Comparison of ENCODE assay signal across 24 cellular contexts in the genomic region with DNA sequence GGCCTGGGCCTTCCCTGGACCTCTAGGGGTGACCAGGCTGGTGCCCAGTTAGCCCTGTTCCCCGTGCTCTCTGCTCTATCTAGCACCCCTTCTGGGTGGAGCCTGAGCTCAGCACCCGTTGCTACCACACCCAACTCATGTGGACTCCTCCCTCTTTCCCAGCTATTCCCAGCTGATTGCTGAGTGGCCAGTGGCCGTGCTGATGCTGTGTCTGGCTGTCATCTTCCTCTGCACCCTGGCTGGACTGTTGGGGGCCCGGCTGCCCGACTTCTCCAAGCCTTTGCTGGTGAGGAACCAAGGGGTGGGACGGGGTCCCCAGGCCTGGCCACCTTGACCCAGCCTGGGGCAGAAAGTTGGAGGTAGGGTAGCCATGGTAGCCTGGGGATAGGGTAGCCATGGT. TPM values are rescaled to one million over a fixed set of nuclear protein-coding genes. Genes with fewer than 3 reads are reported as not detected.
DNase-seq lines count a peak whose midpoint lies in the region; ATAC-seq, FAIRE-seq and TF ChIP-seq lines count a peak whose summit lies in the region.
"Had no signal": no experiment of that assay in that cellular context is flagged by ENCODE, and none has a peak within 500 bp of the region (broad histone marks: within the 10 kb centered on the region; RNA-seq: fewer than 3 reads in every experiment).

No MANE protein-coding gene starts in this region.

- in situ Hi-C loops in K562 (cut with MboI): no loop called here

- FAIRE-seq in GM12891 (lab: Jason Lieb, UNC) (peak; percentile 13), K562 (lab: Jason Lieb, UNC) (peak; percentile 32)
- FAIRE-seq: A549, GM19239, HepG2 had no signal

- no peaks in the 10 kb centered on the region for H3K9me3 Mint-ChIP-seq in activated CD4-positive, alpha-beta memory T cell treated with anti-CD3 and anti-CD28 coated beads, Interleukin-2, amount 10 ng/mL, durations not matched to agents 7 days and 5 days
- H3K9me3 Mint-ChIP-seq: CD4-positive, alpha-beta T cell; HFFc6; IgD-negative memory B cell had no signal

- H3K27me3 ChIP-seq in K562 (ENCODE audit: control insufficient read depth in 2 of 2, insufficient read depth in 2 of 2, low read length in 2 of 2) (peaks cover 0 to 10% of the 10 kb centered on the region in 2 experiments; a peak in 2 of 5 replicates), upper lobe of right lung (no peaks in the 10 kb centered on the region), right atrium auricular region (no peaks in the 10 kb centered on the region)

- H3K36me3 ChIP-seq in K562 (ENCODE audit: control insufficient read depth, insufficient read depth, low read length) (no peaks in the 10 kb centered on the region), mucosa of descending colon (ENCODE audit: low read depth) (no peaks in the 10 kb centered on the region), upper lobe of right lung (no peaks in the 10 kb centered on the region), right atrium auricular region (no peaks in the 10 kb centered on the region)

- no peak overlapping the region for H3K4me2 ChIP-seq in K562 (ENCODE audit: insufficient read depth, low read length)
- H3K4me2 ChIP-seq: A549 had no signal

- no peak overlapping the region for H3K27ac Mint-ChIP-seq in activated CD4-positive, alpha-beta memory T cell treated with anti-CD3 and anti-CD28 coated beads, Interleukin-2, amount 10 ng/mL, durations not matched to agents 7 days and 5 days
- H3K27ac Mint-ChIP-seq: CD4-positive, alpha-beta T cell; HFFc6; IgD-negative memory B cell had no signal

- no peaks in the 10 kb centered on the region for H3K79me2 ChIP-seq in K562 (ENCODE audit: control insufficient read depth, insufficient read depth, low read length)

- CTCF ChIA-PET in K562 (lab: Yijun Ruan, JAX; ENCODE audit: low intra/inter-chr PET ratio): no interaction called here
- CTCF ChIA-PET in activated CD4-positive, alpha-beta memory T cell treated with anti-CD3 and anti-CD28 coated beads, Interleukin-2, amount 10 ng/mL, durations not matched to agents 7 days and 5 days (lab: Charles Lee): interaction anchor here (1.3 to 2.6 kb wide), 3 partner anchors 20 to 76 kb away, joined by 3 to 12 read pairs (median 5); a partner anchor contains a TSS

- H3K9me1 ChIP-seq in K562 (ENCODE audit: control insufficient read depth, insufficient read depth, low read length): no peaks in the 10 kb centered on the region

- BruUV-seq in K562 (replicated peaks; lab: Mats Ljungman, UMichigan): no TSS peak

- H3K9ac ChIP-seq in K562 (ENCODE audit: insufficient read depth in 1 of 2, low read depth in 2 of 2, low read length in 2 of 2): no peak overlapping the region
- H3K9ac ChIP-seq: GM23248 had no signal

- no peak overlapping the region for H3K27ac ChIP-seq in K562 (ENCODE audit: extremely low read depth, low read depth, low read length)
- H3K27ac ChIP-seq in upper lobe of right lung: no peak overlapping the region
- H3K27ac ChIP-seq in right atrium auricular region: no peak overlapping the region
- H3K27ac ChIP-seq: 22Rv1, A549, C4-2B, GM23248 had no signal

- WGBS in K562 (ENCODE audit: insufficient coverage, low coverage, missing lambda C conversion rate): 2% methylated on average over 5 of the region's 6 CpGs

- H3K27me3 Mint-ChIP-seq in activated CD4-positive, alpha-beta memory T cell treated with anti-CD3 and anti-CD28 coated beads, Interleukin-2, amount 10 ng/mL, durations not matched to agents 7 days and 5 days: no peaks in the 10 kb centered on the region
- H3K27me3 Mint-ChIP-seq: CD4-positive, alpha-beta T cell; IgD-negative memory B cell had no signal

- no peak for TF ChIP-seq RAD21 in K562 (CRISPR knock-in tag; conservative IDR thresholded peaks at IDR 0.05 in 1 of 2, IDR thresholded peaks at IDR 0.05 in 1 of 2)

- no peak overlapping the region for H2AFZ ChIP-seq in K562 (ENCODE audit: low read depth, low read length)
- H2AFZ ChIP-seq: GM23248 had no signal

- intact Hi-C loops in K562 (cut with micrococcal nuclease) (no loop called here), mucosa of descending colon (cut with DNase I, micrococcal nuclease) (no loop called here), upper lobe of right lung (cut with DNase I) (loop anchor here (10.0 kb wide), 1 partner anchor 61 kb away; no protein-coding TSS in a partner anchor)

- no peak overlapping the region for H3K4me3 Mint-ChIP-seq in activated CD4-positive, alpha-beta memory T cell treated with anti-CD3 and anti-CD28 coated beads, Interleukin-2, amount 10 ng/mL, durations not matched to agents 7 days and 5 days
- H3K4me3 Mint-ChIP-seq: CD4-positive, alpha-beta T cell; HFFc6 had no signal

- no peak for DNase-seq in GM12891 (ENCODE audit: insufficient read length, low spot score)
- peak; percentile 45 to 76 (median 71) for DNase-seq in K562 (ENCODE audit: extremely low read depth in 1 of 4, low spot score in 3 of 4)
- peak in 1 of 3 donors; percentile 41 for DNase-seq in mucosa of descending colon
- DNase-seq in upper lobe of right lung: peak; percentile 54
- DNase-seq in right atrium auricular region (ENCODE audit: low spot score): no peak
- DNase-seq in activated CD4-positive, alpha-beta memory T cell treated with anti-CD3 and anti-CD28 coated beads, Interleukin-2, amount 10 ng/mL, durations not matched to agents 7 days and 5 days: no peak
- no peak for DNase-seq in DMS153 treated with DMSO at 0.1 percent for 48 hours (lab: John Stamatoyannopoulos, UW; ENCODE audit: unreplicated experiment)
- DNase-seq: AML-193; CD4-positive, alpha-beta T cell; DMS153; DMS79 treated with DMSO at 0.1 percent for 48 hours; GF-D8; GM23248; HCEC 1CT; HFFc6; KG1 had no signal

- H3K4me3 ChIP-seq in K562 (no peak overlapping the region), mucosa of descending colon (no peak overlapping the region), upper lobe of right lung (no peak overlapping the region), right atrium auricular region (no peak overlapping the region)
- H3K4me3 ChIP-seq: A549, GM23248 had no signal

- TF ChIP-seq POLR2A in GM12891 (IDR thresholded peaks at IDR 0.05; ENCODE audit: low read depth, low read length): no peak
- no peak for TF ChIP-seq POLR2A in K562 (conservative IDR thresholded peaks at IDR 0.05)

- no peak for TF ChIP-seq EP300 in K562 (IDR thresholded peaks at IDR 0.05; ENCODE audit: low read length)

- no peaks in the 10 kb centered on the region for H4K20me1 ChIP-seq in K562 (replicated peaks; ENCODE audit: control insufficient read depth, insufficient read depth, low read length)

- H3K4me1 ChIP-seq in K562 (replicated peaks in 1 of 2; ENCODE audit: control insufficient read depth in 2 of 2, insufficient read depth in 2 of 2, low read length in 2 of 2) (peaks cover 9 to 37% of the 10 kb centered on the region in 2 experiments), mucosa of descending colon (ENCODE audit: low read depth) (peaks cover 19% of the 10 kb centered on the region), upper lobe of right lung (peaks cover 12% of the 10 kb centered on the region), right atrium auricular region (peaks cover 0 to 32% of the 10 kb centered on the region in 2 donors)

- POLR2A ChIA-PET in K562 (lab: Yijun Ruan, JAX): interaction anchor here (0.9 kb wide), 1 partner anchor 69 kb away, joined by 3 read pairs; no protein-coding TSS in a partner anchor
- POLR2A ChIA-PET in activated CD4-positive, alpha-beta memory T cell treated with anti-CD3 and anti-CD28 coated beads, Interleukin-2, amount 10 ng/mL, durations not matched to agents 7 days and 5 days (lab: Charles Lee): interaction anchor here (1.1 to 1.8 kb wide), 2 partner anchors 23 to 56 kb away, joined by 3 to 6 read pairs; a partner anchor contains a TSS

- H3K9me3 ChIP-seq in K562 (replicated peaks; ENCODE audit: control insufficient read depth, insufficient read depth, low read depth, low read length) (no peaks in the 10 kb centered on the region), mucosa of descending colon (no peaks in the 10 kb centered on the region), upper lobe of right lung (no peaks in the 10 kb centered on the region), right atrium auricular region (no peaks in the 10 kb centered on the region)
- H3K9me3 ChIP-seq: A549 had no signal

- TF ChIP-seq CTCF in K562 (IDR thresholded peaks at IDR 0.05 in 2 of 3, conservative IDR thresholded peaks at IDR 0.05 in 1 of 3; ENCODE audit: insufficient read depth in 2 of 3, low read depth in 1 of 3, low read length in 3 of 3) (no peak), mucosa of descending colon (IDR thresholded peaks at IDR 0.05) (no peak), upper lobe of right lung (IDR thresholded peaks at IDR 0.05) (no peak), right atrium auricular region (IDR thresholded peaks at IDR 0.05) (no peak)

- no peaks in the 10 kb centered on the region for H3K36me3 Mint-ChIP-seq in activated CD4-positive, alpha-beta memory T cell treated with anti-CD3 and anti-CD28 coated beads, Interleukin-2, amount 10 ng/mL, durations not matched to agents 7 days and 5 days (ENCODE audit: low read depth)

- H3K4me1 Mint-ChIP-seq in activated CD4-positive, alpha-beta memory T cell treated with anti-CD3 and anti-CD28 coated beads, Interleukin-2, amount 10 ng/mL, durations not matched to agents 7 days and 5 days: peaks cover 21% of the 10 kb centered on the region

- peak; percentile 70 for ATAC-seq in K562
- ATAC-seq in mucosa of descending colon: peak; percentile 6
- ATAC-seq in upper lobe of right lung: no peak
- ATAC-seq: A549, HepG2 had no signal

RNA-seq across cellular contexts. Expression of a gene that starts 6.2 kb away (rescaled TPM):
- 0.35 TPM for polyA plus RNA-seq in GM12891 (2012; ENCODE audit: low read depth, missing spikeins)
- total RNA-seq in K562 (2011; cell fraction: chromatin; rRNA removed; ENCODE audit: low replicate concordance): 0.37 and 0.58 TPM in 2 replicates
- 0.53 and 0.67 TPM in 2 replicates for total RNA-seq in K562 (2011; cell fraction: nucleolus; rRNA removed)
- total RNA-seq in K562 (2011; cell fraction: nucleoplasm; rRNA removed): 0.23 and 0.59 TPM in 2 replicates
- total RNA-seq in K562 (2014; rRNA removed) (0.08 and 0.09 TPM in 2 replicates), K562 (2014; rRNA removed; fragmentation: Illumina TruSeq; extraction: Trizol) (0.22 and 0.29 TPM in 2 replicates), K562 (2015; rRNA removed; fragmentation: Illumina TruSeq; extraction: Trizol) (0.11 and 0.22 TPM in 2 replicates), K562 (2021) (0.74 and 0.89 TPM in 2 replicates), mucosa of descending colon (10 to 100 TPM in 2 of 3 donors, 1 to 10 TPM in 1; 5.1 to 23.4 (median 16.1) TPM), upper lobe of right lung (6.5 TPM), right atrium auricular region (under 1 TPM; 0.11 to 0.20 TPM)
- polyA plus RNA-seq in K562 (2011; rRNA removed) (0.06 and 0.16 TPM in 2 replicates), K562 (2014; fragmentation: Illumina TruSeq; extraction: Trizol) (0.25 and 0.29 TPM in 2 replicates), K562 (2014; fragmentation: Nextera tagmentation; extraction: Ambion mirVana) (under 1 TPM in 1 of 2 experiments, not detected in 1; 0.08 TPM), K562 (2014; rRNA removed) (0.08 and 0.09 TPM in 2 replicates)
- 0.09 and 0.15 TPM in 2 replicates for polyA plus RNA-seq in K562 (2011; cell fraction: cytosol; rRNA removed)
- polyA plus RNA-seq in K562 (2011; cell fraction: nucleus; rRNA removed): 0.17 and 0.68 TPM in 2 replicates
- polyA plus RNA-seq in K562 (2012): 0.32 and 0.42 TPM in 2 replicates
- polyA minus RNA-seq in K562 (2011; rRNA and poly(A)+ RNA removed): 0.09 and 0.49 TPM in 2 replicates
- 0.19 and 0.27 TPM in 2 replicates for polyA minus RNA-seq in K562 (2011; cell fraction: cytosol; rRNA and poly(A)+ RNA removed)
- polyA minus RNA-seq in K562 (2011; cell fraction: nucleus; rRNA and poly(A)+ RNA removed): 0.33 and 0.40 TPM in 2 replicates
- under 1 TPM; 0.03 to 0.18 TPM for total RNA-seq in activated CD4-positive, alpha-beta memory T cell treated with anti-CD3 and anti-CD28 coated beads, Interleukin-2, amount 10 ng/mL, durations not matched to agents 7 days and 5 days

RNA-seq across cellular contexts. Expression of a gene that starts 13.4 kb away (rescaled TPM):
- polyA plus RNA-seq in GM12891 (2012; ENCODE audit: low read depth, missing spikeins): not detected
- total RNA-seq in K562 (2011; cell fraction: chromatin; rRNA removed; ENCODE audit: low replicate concordance): not detected in 2 replicates
- not detected in 2 replicates for total RNA-seq in K562 (2011; cell fraction: nucleolus; rRNA removed)
- total RNA-seq in K562 (2011; cell fraction: nucleoplasm; rRNA removed): not detected in 2 replicates
- total RNA-seq in K562 (2014; rRNA removed): not detected in 2 replicates
- not detected in 2 replicates for total RNA-seq in K562 (2014; rRNA removed; fragmentation: Illumina TruSeq; extraction: Trizol)
- not detected in 2 replicates for total RNA-seq in K562 (2015; rRNA removed; fragmentation: Illumina TruSeq; extraction: Trizol)
- total RNA-seq in K562 (2021): 0.65 TPM in 1 of 2 replicates, not detected in the other
- not detected in 2 replicates for polyA plus RNA-seq in K562 (2011; rRNA removed)
- polyA plus RNA-seq in K562 (2011; cell fraction: cytosol; rRNA removed): not detected in 2 replicates
- polyA plus RNA-seq in K562 (2011; cell fraction: nucleus; rRNA removed): not detected in 2 replicates
- polyA plus RNA-seq in K562 (2012): not detected in 2 replicates
- polyA plus RNA-seq in K562 (2014; fragmentation: Illumina TruSeq; extraction: Trizol): not detected in 2 replicates
- polyA plus RNA-seq in K562 (2014; fragmentation: Nextera tagmentation; extraction: Ambion mirVana): not detected
- polyA plus RNA-seq in K562 (2014; rRNA removed): not detected in 2 replicates
- polyA minus RNA-seq in K562 (2011; rRNA and poly(A)+ RNA removed): not detected in 2 replicates
- not detected in 2 replicates for polyA minus RNA-seq in K562 (2011; cell fraction: cytosol; rRNA and poly(A)+ RNA removed)
- polyA minus RNA-seq in K562 (2011; cell fraction: nucleus; rRNA and poly(A)+ RNA removed): not detected in 2 replicates
- 1,000 to 10,000 TPM in 2 of 3 donors, 100 to 1,000 TPM in 1; 932 to 1,439 (median 1,228) TPM for total RNA-seq in mucosa of descending colon
- not detected for total RNA-seq in upper lobe of right lung
- not detected for total RNA-seq in right atrium auricular region
- total RNA-seq in activated CD4-positive, alpha-beta memory T cell treated with anti-CD3 and anti-CD28 coated beads, Interleukin-2, amount 10 ng/mL, durations not matched to agents 7 days and 5 days: not detected
- total RNA-seq: CD4-positive, alpha-beta T cell; GM23248; H4; HepG2; HFFc6 had no signal
- polyA plus RNA-seq: A549, BJ, GM23248, HepG2, IgD-negative memory B cell had no signal

RNA-seq across cellular contexts. Expression of a gene that starts 18.3 kb away (rescaled TPM):
- 19.9 TPM for polyA plus RNA-seq in GM12891 (2012; ENCODE audit: low read depth, missing spikeins)
- 84.3 and 130 TPM in 2 replicates for total RNA-seq in K562 (2011; cell fraction: chromatin; rRNA removed; ENCODE audit: low replicate concordance)
- 50.7 and 57.5 TPM in 2 replicates for total RNA-seq in K562 (2011; cell fraction: nucleolus; rRNA removed)
- 75.5 and 94.3 TPM in 2 replicates for total RNA-seq in K562 (2011; cell fraction: nucleoplasm; rRNA removed)
- total RNA-seq in K562 (2014; rRNA removed) (51.4 and 62.3 TPM in 2 replicates), K562 (2014; rRNA removed; fragmentation: Illumina TruSeq; extraction: Trizol) (88.2 and 99.8 TPM in 2 replicates), K562 (2015; rRNA removed; fragmentation: Illumina TruSeq; extraction: Trizol) (85.8 and 87.3 TPM in 2 replicates), K562 (2021) (64.3 and 65.7 TPM in 2 replicates), mucosa of descending colon (10 to 100 TPM in 2 of 3 donors, 1 to 10 TPM in 1; 9.4 to 16.4 (median 10.5) TPM), upper lobe of right lung (18.1 TPM), right atrium auricular region (10 to 100 TPM in 1 of 2 donors, 1 to 10 TPM in 1; 8.4 to 12.9 TPM)
- polyA plus RNA-seq in K562 (2011; rRNA removed) (59.7 and 80.0 TPM in 2 replicates), K562 (2014; fragmentation: Illumina TruSeq; extraction: Trizol) (74.7 and 75.0 TPM in 2 replicates), K562 (2014; fragmentation: Nextera tagmentation; extraction: Ambion mirVana) (10 to 100 TPM; 48.7 to 66.3 TPM), K562 (2014; rRNA removed) (61.9 and 63.9 TPM in 2 replicates)
- polyA plus RNA-seq in K562 (2011; cell fraction: cytosol; rRNA removed): 30.2 and 32.2 TPM in 2 replicates
- polyA plus RNA-seq in K562 (2011; cell fraction: nucleus; rRNA removed): 38.3 and 42.7 TPM in 2 replicates
- 31.8 and 42.4 TPM in 2 replicates for polyA plus RNA-seq in K562 (2012)
- 111 and 131 TPM in 2 replicates for polyA minus RNA-seq in K562 (2011; rRNA and poly(A)+ RNA removed)
- 29.8 and 39.7 TPM in 2 replicates for polyA minus RNA-seq in K562 (2011; cell fraction: cytosol; rRNA and poly(A)+ RNA removed)
- 19.1 and 47.0 TPM in 2 replicates for polyA minus RNA-seq in K562 (2011; cell fraction: nucleus; rRNA and poly(A)+ RNA removed)
- total RNA-seq in activated CD4-positive, alpha-beta memory T cell treated with anti-CD3 and anti-CD28 coated beads, Interleukin-2, amount 10 ng/mL, durations not matched to agents 7 days and 5 days: 10 to 100 TPM; 54.2 to 54.3 TPM

RNA-seq across cellular contexts. Expression of a gene that starts 23.5 kb away (rescaled TPM):
- polyA plus RNA-seq in GM12891 (2012; ENCODE audit: low read depth, missing spikeins): 0.06 TPM
- 0.76 and 1.0 TPM in 2 replicates for total RNA-seq in K562 (2011; cell fraction: chromatin; rRNA removed; ENCODE audit: low replicate concordance)
- total RNA-seq in K562 (2011; cell fraction: nucleolus; rRNA removed): 0.79 and 0.83 TPM in 2 replicates
- total RNA-seq in K562 (2011; cell fraction: nucleoplasm; rRNA removed): 0.44 and 0.84 TPM in 2 replicates
- 0.08 TPM in 1 of 2 replicates, not detected in the other for total RNA-seq in K562 (2014; rRNA removed)
- 0.36 and 0.38 TPM in 2 replicates for total RNA-seq in K562 (2014; rRNA removed; fragmentation: Illumina TruSeq; extraction: Trizol)
- 0.26 and 0.47 TPM in 2 replicates for total RNA-seq in K562 (2015; rRNA removed; fragmentation: Illumina TruSeq; extraction: Trizol)
- total RNA-seq in K562 (2021): 0.33 and 0.56 TPM in 2 replicates
- polyA plus RNA-seq in K562 (2011; rRNA removed): 0.04 TPM in 2 replicates
- polyA plus RNA-seq in K562 (2011; cell fraction: cytosol; rRNA removed): 0.03 TPM in 1 of 2 replicates, not detected in the other
- 0.22 and 0.38 TPM in 2 replicates for polyA plus RNA-seq in K562 (2011; cell fraction: nucleus; rRNA removed)
- 0.35 and 1.3 TPM in 2 replicates for polyA plus RNA-seq in K562 (2012)
- polyA plus RNA-seq in K562 (2014; fragmentation: Illumina TruSeq; extraction: Trizol): 0.16 and 0.17 TPM in 2 replicates
- polyA plus RNA-seq in K562 (2014; fragmentation: Nextera tagmentation; extraction: Ambion mirVana): under 1 TPM; 0.01 to 0.03 TPM
- 0.05 and 0.15 TPM in 2 replicates for polyA plus RNA-seq in K562 (2014; rRNA removed)
- polyA minus RNA-seq in K562 (2011; rRNA and poly(A)+ RNA removed): 0.06 and 0.07 TPM in 2 replicates
- not detected in 2 replicates for polyA minus RNA-seq in K562 (2011; cell fraction: cytosol; rRNA and poly(A)+ RNA removed)
- polyA minus RNA-seq in K562 (2011; cell fraction: nucleus; rRNA and poly(A)+ RNA removed): 0.54 and 1.6 TPM in 2 replicates
- 100 to 1,000 TPM in 1 of 3 donors, 10 to 100 TPM in 2; 34.9 to 204 (median 37.2) TPM for total RNA-seq in mucosa of descending colon
- 72.5 TPM for total RNA-seq in upper lobe of right lung
- 10 to 100 TPM; 31.8 to 32.2 TPM for total RNA-seq in right atrium auricular region
- 1 to 10 TPM; 2.0 to 2.6 TPM for total RNA-seq in activated CD4-positive, alpha-beta memory T cell treated with anti-CD3 and anti-CD28 coated beads, Interleukin-2, amount 10 ng/mL, durations not matched to agents 7 days and 5 days

RNA-seq across cellular contexts. Expression of a gene that starts 40.8 kb away (rescaled TPM):
- 3.0 TPM for polyA plus RNA-seq in GM12891 (2012; ENCODE audit: low read depth, missing spikeins)
- 19.1 and 21.1 TPM in 2 replicates for total RNA-seq in K562 (2011; cell fraction: chromatin; rRNA removed; ENCODE audit: low replicate concordance)
- total RNA-seq in K562 (2011; cell fraction: nucleolus; rRNA removed): 18.6 and 23.8 TPM in 2 replicates
- total RNA-seq in K562 (2011; cell fraction: nucleoplasm; rRNA removed): 30.2 and 44.3 TPM in 2 replicates
- 27.1 and 27.8 TPM in 2 replicates for total RNA-seq in K562 (2014; rRNA removed)
- 29.1 and 30.4 TPM in 2 replicates for total RNA-seq in K562 (2014; rRNA removed; fragmentation: Illumina TruSeq; extraction: Trizol)
- total RNA-seq in K562 (2015; rRNA removed; fragmentation: Illumina TruSeq; extraction: Trizol): 29.4 and 32.1 TPM in 2 replicates
- 37.4 and 43.1 TPM in 2 replicates for total RNA-seq in K562 (2021)
- polyA plus RNA-seq in K562 (2011; rRNA removed): 26.7 and 27.9 TPM in 2 replicates
- 12.9 and 15.5 TPM in 2 replicates for polyA plus RNA-seq in K562 (2011; cell fraction: cytosol; rRNA removed)
- 17.8 and 18.7 TPM in 2 replicates for polyA plus RNA-seq in K562 (2011; cell fraction: nucleus; rRNA removed)
- polyA plus RNA-seq in K562 (2012): 20.1 and 23.2 TPM in 2 replicates
- polyA plus RNA-seq in K562 (2014; fragmentation: Illumina TruSeq; extraction: Trizol): 20.3 and 25.5 TPM in 2 replicates
- 10 to 100 TPM; 11.8 to 12.3 TPM for polyA plus RNA-seq in K562 (2014; fragmentation: Nextera tagmentation; extraction: Ambion mirVana)
- 27.2 and 28.2 TPM in 2 replicates for polyA plus RNA-seq in K562 (2014; rRNA removed)
- polyA minus RNA-seq in K562 (2011; rRNA and poly(A)+ RNA removed): 18.1 and 20.4 TPM in 2 replicates
- polyA minus RNA-seq in K562 (2011; cell fraction: cytosol; rRNA and poly(A)+ RNA removed): 15.7 TPM in 2 replicates
- 6.6 and 16.3 TPM in 2 replicates for polyA minus RNA-seq in K562 (2011; cell fraction: nucleus; rRNA and poly(A)+ RNA removed)
- total RNA-seq in mucosa of descending colon: 100 to 1,000 TPM in 1 of 3 donors, 10 to 100 TPM in 2; 15.6 to 120 (median 21.1) TPM
- total RNA-seq in upper lobe of right lung: 39.5 TPM
- total RNA-seq in right atrium auricular region: 10 to 100 TPM; 45.5 to 48.9 TPM
- total RNA-seq in activated CD4-positive, alpha-beta memory T cell treated with anti-CD3 and anti-CD28 coated beads, Interleukin-2, amount 10 ng/mL, durations not matched to agents 7 days and 5 days: 1 to 10 TPM; 8.7 to 8.9 TPM

Comparison
In these comparisons a context has a peak if more than half of its experiments do, and no peak if none do; other contexts are left out.
1. DNase-seq: peak in K562 (4 of 4) and upper lobe of right lung (single experiment); none in GM12891 (single experiment), right atrium auricular region (single experiment), activated CD4-positive, alpha-beta memory T cell treated with anti-CD3 and anti-CD28 coated beads, Interleukin-2, amount 10 ng/mL, durations not matched to agents 7 days and 5 days (single experiment) and DMS153 treated with DMSO at 0.1 percent for 48 hours (single experiment).
2. RNA of a gene that starts 13.4 kb away (total RNA-seq): 932 to 1,439 TPM in mucosa of descending colon; 0.65 TPM in K562, not detected in upper lobe of right lung (single experiment), not detected in right atrium auricular region and not detected in activated CD4-positive, alpha-beta memory T cell treated with anti-CD3 and anti-CD28 coated beads, Interleukin-2, amount 10 ng/mL, durations not matched to agents 7 days and 5 days; every median in the first group is over 100 times any median in the second.